Comparison of ENCODE assay signal across 25 cellular contexts in the genomic region with DNA sequence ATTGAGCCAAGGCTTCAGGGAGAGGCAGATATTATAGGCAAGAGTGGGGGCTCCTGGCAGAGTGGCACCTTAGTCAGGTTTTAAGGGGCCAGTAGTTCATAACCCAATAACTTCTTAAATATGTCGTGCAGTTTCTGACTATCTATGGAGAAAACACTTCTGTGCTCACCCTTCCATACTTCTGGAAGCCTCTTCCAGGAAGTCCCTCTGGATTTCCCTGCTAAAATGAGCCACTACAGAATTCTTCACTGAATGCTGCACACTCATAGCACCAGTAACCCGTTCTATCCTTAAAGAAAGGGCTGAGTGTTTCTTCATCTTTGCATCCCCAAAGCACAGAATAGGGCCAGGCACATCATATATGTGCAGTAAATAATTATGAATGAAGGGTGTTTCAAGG.
"Had no signal": no experiment of that assay in that cellular context is flagged by ENCODE, and none has a peak within 500 bp of the region (broad histone marks: within the 10 kb centered on the region; RNA-seq: fewer than 3 reads in every experiment).

No MANE protein-coding gene starts in this region.

- H3K4me3 ChIP-seq: colonic mucosa, dorsolateral prefrontal cortex, esophagus muscularis mucosa, esophagus squamous epithelium, gastrocnemius medialis, gastroesophageal sphincter, heart left ventricle, heart right ventricle had no signal

- DNase-seq: cortex of kidney; dermis blood vessel endothelial cell; dorsolateral prefrontal cortex; effector CD4-positive, alpha-beta T cell; effector CD8-positive, alpha-beta T cell; effector memory CD4-positive, alpha-beta T cell; effector memory CD8-positive, alpha-beta T cell; erythroblast; esophagus squamous epithelium; foreskin fibroblast; foreskin keratinocyte; foreskin melanocyte; gastrocnemius medialis; glutamatergic neuron; heart left ventricle; heart right ventricle had no signal

- FAIRE-seq: colon, endometrium, endothelial cell of umbilical vein, frontal cortex had no signal

- H3K4me1 ChIP-seq: colonic mucosa, foreskin keratinocyte had no signal

- H3K36me3 ChIP-seq: colonic mucosa, esophagus muscularis mucosa, esophagus squamous epithelium, gastrocnemius medialis, gastroesophageal sphincter, heart left ventricle, heart right ventricle had no signal

- ATAC-seq: effector memory CD8-positive, alpha-beta T cell; esophagus mucosa; foreskin keratinocyte; gastrocnemius medialis; gastroesophageal sphincter; heart left ventricle; heart right ventricle had no signal

- H3K27me3 ChIP-seq: colonic mucosa, esophagus muscularis mucosa, esophagus squamous epithelium, foreskin keratinocyte, gastrocnemius medialis, gastroesophageal sphincter, heart left ventricle, heart right ventricle had no signal

- H3K9me3 ChIP-seq: colonic mucosa, esophagus muscularis mucosa, esophagus squamous epithelium, gastrocnemius medialis, gastroesophageal sphincter, heart left ventricle, heart right ventricle had no signal

- H3K27ac ChIP-seq: colonic mucosa, dorsolateral prefrontal cortex, epithelial cell of prostate, esophagus muscularis mucosa, esophagus squamous epithelium, foreskin keratinocyte, gastrocnemius medialis, gastroesophageal sphincter, heart left ventricle, heart right ventricle had no signal
